Comparison of ENCODE assay signal across 13 cellular contexts in the genomic region with DNA sequence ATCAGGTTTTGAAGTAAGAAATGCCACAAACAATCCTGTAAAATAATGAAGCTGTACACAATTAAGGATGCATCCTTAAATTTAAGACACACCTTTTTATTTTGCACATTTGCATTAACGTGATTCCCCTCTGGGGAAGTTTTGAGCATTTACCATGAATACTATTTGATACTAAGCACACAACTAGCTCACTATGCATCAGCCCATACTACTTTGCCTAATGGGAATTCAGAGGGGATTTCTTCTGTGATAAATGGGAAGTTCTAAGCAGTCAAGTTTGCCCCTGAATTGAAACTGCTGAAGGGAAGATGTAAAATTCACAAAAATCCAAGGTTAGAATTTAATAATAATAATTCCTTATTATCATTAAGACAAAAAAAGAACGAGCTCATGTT. TPM values are rescaled to one million over a fixed set of nuclear protein-coding genes. Genes with fewer than 3 reads are reported as not detected.
DNase-seq lines count a peak whose midpoint lies in the region; ATAC-seq and TF ChIP-seq lines count a peak whose summit lies in the region.
"Had no signal": no experiment of that assay in that cellular context is flagged by ENCODE, and none has a peak within 500 bp of the region (broad histone marks: within the 10 kb centered on the region; RNA-seq: fewer than 3 reads in every experiment).

No MANE protein-coding gene starts in this region.

- H3K4me1 Mint-ChIP-seq in central memory CD8-positive, alpha-beta T cell: peaks cover 32% of the 10 kb centered on the region

- H3K4me3 ChIP-seq in GM06990 (replicated peaks; ENCODE audit: low read depth, low read length) (peak overlapping the region; percentile 32), prostate gland (no peak overlapping the region)
- H3K4me3 ChIP-seq: colonic mucosa had no signal

- H3K27me3 ChIP-seq in GM06990 (replicated peaks; ENCODE audit: control insufficient read depth, insufficient read depth, low read length) (no peaks in the 10 kb centered on the region), prostate gland (replicated peaks; ENCODE audit: insufficient read depth) (no peaks in the 10 kb centered on the region)
- H3K27me3 ChIP-seq: colonic mucosa had no signal

- peak overlapping the region; percentile 25 for H3K27ac Mint-ChIP-seq in central memory CD8-positive, alpha-beta T cell (ENCODE audit: low read depth)
- H3K27ac Mint-ChIP-seq: activated naive CD4-positive, alpha-beta T cell treated with anti-CD3 and anti-CD28 coated beads, Interleukin-2, amount 50 U/mL, for 72 hours had no signal

- no peaks in the 10 kb centered on the region for H3K4me1 ChIP-seq in prostate gland (replicated peaks)
- H3K4me1 ChIP-seq: colonic mucosa had no signal

- no peaks in the 10 kb centered on the region for H3K9me3 Mint-ChIP-seq in central memory CD8-positive, alpha-beta T cell
- H3K9me3 Mint-ChIP-seq: activated naive CD4-positive, alpha-beta T cell treated with anti-CD3 and anti-CD28 coated beads, Interleukin-2, amount 50 U/mL, for 72 hours; stimulated activated naive CD8-positive, alpha-beta T cell treated with anti-CD3 and anti-CD28 coated beads, Interleukin-15, amount 100 ng/mL, for 72 hours had no signal

- H3K4me3 Mint-ChIP-seq in central memory CD8-positive, alpha-beta T cell: peak overlapping the region; percentile 6

- intact Hi-C loops in prostate gland (cut with DNase I): no loop called here

- DNase-seq in GM06990 (ENCODE audit: extremely low read depth, insufficient read length) (no peak), prostate gland (ENCODE audit: low spot score) (no peak), foreskin melanocyte (no peak), Kasumi-1 (lab: John Stamatoyannopoulos, UW) (no peak)
- no peak for DNase-seq in central memory CD8-positive, alpha-beta T cell (ENCODE audit: low spot score in 2 of 2)
- DNase-seq: colonic mucosa; stimulated activated CD4-positive, alpha-beta T cell treated with anti-CD3 and anti-CD28 coated beads, Interleukin-2, amount 100 ng/mL, for 24 hours; stimulated activated naive CD8-positive, alpha-beta T cell treated with anti-CD3 and anti-CD28 coated beads, Interleukin-15, amount 100 ng/mL, for 72 hours had no signal

- H3K36me3 ChIP-seq in GM06990 (ENCODE audit: control insufficient read depth, insufficient read depth, low read length) (peaks cover 4% of the 10 kb centered on the region), prostate gland (no peaks in the 10 kb centered on the region)
- H3K36me3 ChIP-seq: colonic mucosa had no signal

- ATAC-seq in GM19351 (IDR thresholded peaks at IDR 0.05; ENCODE audit: unreplicated experiment) (peak; percentile 29), HG03342 (IDR thresholded peaks at IDR 0.05; ENCODE audit: unreplicated experiment) (peak; percentile 30), GM18505 (IDR thresholded peaks at IDR 0.05; ENCODE audit: unreplicated experiment) (no peak)
- ATAC-seq in central memory CD8-positive, alpha-beta T cell (replicated peaks; ENCODE audit: extremely low read depth, poor library complexity, severe bottlenecking): no peak
- ATAC-seq: activated naive CD4-positive, alpha-beta T cell treated with anti-CD3 and anti-CD28 coated beads, Interleukin-2, amount 50 U/mL, for 72 hours; stimulated activated naive CD8-positive, alpha-beta T cell treated with anti-CD3 and anti-CD28 coated beads, Interleukin-15, amount 100 ng/mL, for 72 hours had no signal

- TF ChIP-seq CTCF in GM06990 (IDR thresholded peaks at IDR 0.05; ENCODE audit: insufficient read depth, low read length, poor library complexity, severe bottlenecking): no peak
- no peak for TF ChIP-seq CTCF in prostate gland (IDR thresholded peaks at IDR 0.05)

- TF ChIP-seq POLR2A in prostate gland (IDR thresholded peaks at IDR 0.05) (no peak), GM18505 (IDR thresholded peaks at IDR 0.05; ENCODE audit: borderline replicate concordance, extremely low read depth, insufficient read depth, insufficient read length) (no peak)

- H3K9me3 ChIP-seq in prostate gland: no peaks in the 10 kb centered on the region
- H3K9me3 ChIP-seq: colonic mucosa had no signal

- 72% methylated on average over 2 of the region's 2 CpGs for WGBS in prostate gland

- H3K27me3 Mint-ChIP-seq in central memory CD8-positive, alpha-beta T cell: no peaks in the 10 kb centered on the region
- H3K27me3 Mint-ChIP-seq: stimulated activated naive CD8-positive, alpha-beta T cell treated with anti-CD3 and anti-CD28 coated beads, Interleukin-15, amount 100 ng/mL, for 72 hours had no signal

- H3K36me3 Mint-ChIP-seq in central memory CD8-positive, alpha-beta T cell (ENCODE audit: insufficient read depth): peaks cover 40% of the 10 kb centered on the region

- H3K27ac ChIP-seq in prostate gland: no peak overlapping the region
- H3K27ac ChIP-seq: colonic mucosa, HL-60 had no signal

RNA-seq across cellular contexts. Expression of a gene that starts 27.4 kb away (rescaled TPM):
- total RNA-seq in prostate gland: 10 to 100 TPM; 69.1 to 74.1 TPM

Comparison
In these comparisons a context has a peak if more than half of its experiments do, and no peak if none do; other contexts are left out.
1. ATAC-seq: peak in GM19351 (single experiment) and HG03342 (single experiment); none in central memory CD8-positive, alpha-beta T cell (single experiment) and GM18505 (single experiment).